1 cellular context compared by ENCODE assay signal in the genomic region with DNA sequence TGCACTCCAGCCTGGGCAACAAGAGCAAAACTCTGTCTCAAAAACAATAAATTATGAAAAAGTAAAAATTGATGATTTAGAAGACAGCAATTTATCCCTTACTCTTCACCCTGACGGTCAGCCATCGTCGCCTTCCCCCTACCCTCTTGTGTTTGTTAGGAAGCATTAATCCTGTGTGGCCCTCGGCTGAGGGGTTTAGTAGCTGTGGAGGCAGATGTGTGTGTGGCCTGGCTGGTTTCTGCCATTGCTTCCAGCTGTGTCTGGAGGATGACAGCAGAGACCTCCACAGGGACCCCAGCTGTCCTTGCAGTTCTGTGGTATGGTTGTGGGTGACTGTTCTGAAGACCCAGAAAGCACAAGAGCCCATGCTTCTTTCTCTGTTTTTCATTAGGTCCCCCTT.
TF ChIP-seq lines count a peak whose summit lies in the region.

No MANE protein-coding gene starts in this region.

TF ChIP-seq in H1, 55 proteins besides CTCF, POLR2A, EP300 and RAD21:
- TF ChIP-seq SP4 (IDR thresholded peaks at IDR 0.05; ENCODE audit: low read length) (no peak), ZNF274 (IDR thresholded peaks at IDR 0.05; ENCODE audit: borderline replicate concordance, extremely low read depth, low read length) (no peak), SIN3A (conservative IDR thresholded peaks at IDR 0.05 in 1 of 2, IDR thresholded peaks at IDR 0.05 in 1 of 2; ENCODE audit: low read depth in 1 of 2, low read length in 2 of 2) (no peak), SIRT6 (IDR thresholded peaks at IDR 0.05; ENCODE audit: low read length) (no peak), POLR2AphosphoS5 (IDR thresholded peaks at IDR 0.05; ENCODE audit: low read depth, low read length) (no peak), TAF1 (IDR thresholded peaks at IDR 0.05; ENCODE audit: low read depth, low read length) (no peak), POU5F1 (IDR thresholded peaks at IDR 0.05; ENCODE audit: low read depth, low read length) (no peak), MAFK (IDR thresholded peaks at IDR 0.05; ENCODE audit: low read depth, low read length) (no peak), PHF8 (conservative IDR thresholded peaks at IDR 0.05; ENCODE audit: low read depth, low read length) (no peak), BCL11A (IDR thresholded peaks at IDR 0.05; ENCODE audit: low read depth in 2 of 2, low read length in 2 of 2) (no peak)
